23 cellular contexts compared by ENCODE assay signal in the genomic region with DNA sequence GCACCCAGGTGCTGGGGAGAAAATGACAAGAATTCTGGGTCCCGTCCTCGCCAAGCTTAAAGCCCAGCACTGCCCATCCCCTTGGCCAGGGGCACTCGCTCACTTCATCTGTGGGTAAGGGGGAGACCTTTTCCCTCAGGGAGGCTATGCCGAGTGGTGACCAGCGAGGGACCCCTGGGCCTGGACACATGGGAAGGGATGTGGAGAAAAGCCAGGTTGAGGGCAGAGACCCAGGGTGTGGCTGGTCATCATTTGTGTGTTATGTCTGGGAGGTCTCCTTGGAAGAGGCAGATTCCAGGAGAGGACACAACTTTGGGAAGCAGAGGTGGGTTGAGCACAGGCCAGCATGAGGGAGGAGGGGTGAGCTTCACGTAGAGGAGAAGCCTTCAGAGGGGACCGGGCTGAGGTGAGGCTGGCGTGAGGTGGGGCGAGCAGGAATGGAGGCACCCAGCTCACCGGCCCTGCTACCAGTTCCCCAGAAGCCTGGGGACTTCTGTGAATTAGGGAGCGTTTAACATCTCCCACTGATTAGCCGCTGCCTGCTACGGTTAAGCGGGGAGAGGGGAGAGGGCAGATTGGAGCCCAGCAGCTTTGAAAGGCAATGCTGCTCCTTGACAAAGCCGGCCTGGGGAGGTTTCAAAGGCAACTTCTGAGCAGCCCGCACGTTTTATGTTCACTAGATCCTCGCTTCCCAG.
"Had no signal": no experiment of that assay in that cellular context is flagged by ENCODE, and none has a peak within 500 bp of the region (broad histone marks: within the 10 kb centered on the region; RNA-seq: fewer than 3 reads in every experiment).

No MANE protein-coding gene starts in this region.

- H3K4me3 Mint-ChIP-seq: activated CD8-positive, alpha-beta T cell treated with anti-CD3 and anti-CD28 coated beads, Interleukin-2, amount 10 ng/mL, durations not matched to agents 7 days and 5 days; activated naive CD8-positive, alpha-beta T cell treated with anti-CD3 and anti-CD28 coated beads for 36 hours; activated T-cell treated with anti-CD3 and anti-CD28 coated beads, Interleukin-2, amount 50 U/mL, for 24 hours; activated T-helper 17 cell treated with anti-CD3 and anti-CD28 coated beads, Interleukin-2, amount 50 U/mL, for 72 hours; naive thymus-derived CD4-positive, alpha-beta T cell; stimulated activated naive CD8-positive, alpha-beta T cell treated with anti-CD3 and anti-CD28 coated beads, Interleukin-15, Interleukin-2, amounts not matched to agents 100 ng/mL and 50 ng/mL, for 24 hours had no signal

- H3K9me3 ChIP-seq: heart right ventricle, neutrophil, ovary, tibial artery had no signal

- ATAC-seq: activated CD8-positive, alpha-beta T cell treated with anti-CD3 and anti-CD28 coated beads, Interleukin-2, amount 10 ng/mL, durations not matched to agents 7 days and 5 days; left colon; naive thymus-derived CD4-positive, alpha-beta T cell; right cardiac atrium had no signal

- H3K36me3 ChIP-seq: heart right ventricle, neutrophil, ovary, tibial artery had no signal

- H3K27ac ChIP-seq: heart right ventricle, neutrophil, ovary, tibial artery had no signal

- H3K27me3 ChIP-seq: ovary, tibial artery had no signal

- H3K27ac Mint-ChIP-seq: activated CD8-positive, alpha-beta T cell treated with anti-CD3 and anti-CD28 coated beads, Interleukin-2, amount 10 ng/mL, durations not matched to agents 7 days and 5 days; activated naive CD8-positive, alpha-beta T cell treated with anti-CD3 and anti-CD28 coated beads for 36 hours; activated T-cell treated with anti-CD3 and anti-CD28 coated beads, Interleukin-2, amount 50 U/mL, for 24 hours; activated T-helper 17 cell treated with anti-CD3 and anti-CD28 coated beads, Interleukin-2, amount 50 U/mL, for 72 hours; naive thymus-derived CD4-positive, alpha-beta T cell; stimulated activated naive CD8-positive, alpha-beta T cell treated with anti-CD3 and anti-CD28 coated beads, Interleukin-15, Interleukin-2, amounts not matched to agents 100 ng/mL and 50 ng/mL, for 24 hours had no signal

- H3K9me3 Mint-ChIP-seq: activated naive CD8-positive, alpha-beta T cell treated with anti-CD3 and anti-CD28 coated beads for 36 hours; activated T-cell treated with anti-CD3 and anti-CD28 coated beads, Interleukin-2, amount 50 U/mL, for 24 hours; activated T-helper 17 cell treated with anti-CD3 and anti-CD28 coated beads, Interleukin-2, amount 50 U/mL, for 72 hours; naive thymus-derived CD4-positive, alpha-beta T cell; stimulated activated naive CD8-positive, alpha-beta T cell treated with anti-CD3 and anti-CD28 coated beads, Interleukin-15, Interleukin-2, amounts not matched to agents 100 ng/mL and 50 ng/mL, for 24 hours had no signal

- DNase-seq: activated CD4-positive, alpha-beta T cell treated with anti-CD3 and anti-CD28 coated beads for 1 hour; activated CD4-positive, alpha-beta T cell treated with anti-CD3 and anti-CD28 coated beads, Interleukin-2, amount 50 U/mL, for 1 hour; activated CD8-positive, alpha-beta T cell treated with anti-CD3 and anti-CD28 coated beads, Interleukin-2, amount 10 ng/mL, durations not matched to agents 7 days and 5 days; activated naive CD4-positive, alpha-beta T cell treated with Interleukin-2 at 50 U/mL for 16 hours; activated naive CD8-positive, alpha-beta T cell treated with anti-CD3 and anti-CD28 coated beads for 36 hours; activated T-cell treated with anti-CD3 and anti-CD28 coated beads, Interleukin-2, amount 50 U/mL, for 24 hours; amniotic stem cell; cortex of kidney; heart right ventricle; islet precursor cell; left colon; naive thymus-derived CD4-positive, alpha-beta T cell; ovary; right cardiac atrium; stimulated activated CD4-positive, alpha-beta T cell treated with anti-CD3 and anti-CD28 coated beads, Interleukin-1b, Interleukin-23, amount 100 ng/mL, for 48 hours; substantia nigra; T-helper 1 cell; T-helper 9 cell; tibial artery had no signal

- H3K4me3 ChIP-seq: heart right ventricle, ovary, tibial artery had no signal

- FAIRE-seq: urothelium cell line had no signal

- H3K36me3 Mint-ChIP-seq: activated naive CD8-positive, alpha-beta T cell treated with anti-CD3 and anti-CD28 coated beads for 36 hours; naive thymus-derived CD4-positive, alpha-beta T cell had no signal
